Comparison of ENCODE assay signal across 20 cellular contexts in the genomic region with DNA sequence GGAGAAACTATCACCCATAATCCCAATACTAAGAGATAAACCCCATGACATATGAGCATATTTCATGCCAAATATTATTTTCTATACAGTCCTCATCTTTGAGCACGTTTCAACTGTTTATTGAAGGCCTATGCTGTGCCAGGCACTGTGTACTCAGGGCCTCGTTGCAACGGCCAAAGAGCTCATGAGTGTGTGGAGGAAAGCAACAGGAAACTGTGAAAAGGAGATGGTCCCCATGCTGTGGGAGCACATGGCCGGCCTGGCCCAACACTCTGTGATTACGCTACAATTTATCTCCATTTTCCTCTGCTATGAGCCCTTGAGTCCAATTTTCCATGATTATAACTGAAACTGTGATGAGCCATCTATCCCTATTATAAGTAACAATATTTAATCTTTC. TPM values are rescaled to one million over a fixed set of nuclear protein-coding genes. Genes with fewer than 3 reads are reported as not detected.
DNase-seq lines count a peak whose midpoint lies in the region; ATAC-seq and TF ChIP-seq lines count a peak whose summit lies in the region.
"Had no signal": no experiment of that assay in that cellular context is flagged by ENCODE, and none has a peak within 500 bp of the region (broad histone marks: within the 10 kb centered on the region; RNA-seq: fewer than 3 reads in every experiment).

No MANE protein-coding gene starts in this region.

- H3K27me3 Mint-ChIP-seq in stimulated activated naive CD8-positive, alpha-beta T cell treated with anti-CD3 and anti-CD28 coated beads, Interleukin-15, Interleukin-2, amounts not matched to agents 100 ng/mL and 50 ng/mL, for 24 hours, result no peaks in the 10 kb centered on the region
- H3K27me3 Mint-ChIP-seq in naive B cell, result no peaks in the 10 kb centered on the region
- H3K27me3 Mint-ChIP-seq: CD4-positive, CD25-positive, alpha-beta regulatory T cell; natural killer cell treated with Interleukin-12 subunit alpha and Interleukin-12 subunit beta and Interleukin-15 and Interleukin-18, amount 100 ng/mL, for 72 hours had no signal

- no peak for ATAC-seq in stimulated activated naive CD8-positive, alpha-beta T cell treated with anti-CD3 and anti-CD28 coated beads, Interleukin-15, Interleukin-2, amounts not matched to agents 100 U/mL and 50 U/mL, for 24 hours
- ATAC-seq in naive B cell (ENCODE audit: low read depth in 2 of 2) (no peak), GM18909 (IDR thresholded peaks at IDR 0.05; ENCODE audit: poor library complexity, unreplicated experiment) (no peak)
- ATAC-seq: activated CD8-positive, alpha-beta T cell treated with anti-CD3 and anti-CD28 coated beads, Interleukin-2, amount 10 ng/mL, durations not matched to agents 7 days and 5 days; natural killer cell treated with Interleukin-12 subunit alpha and Interleukin-12 subunit beta and Interleukin-15 and Interleukin-18, amount 100 ng/mL, for 72 hours had no signal

- no peaks in the 10 kb centered on the region for H3K36me3 Mint-ChIP-seq in stimulated activated naive CD8-positive, alpha-beta T cell treated with anti-CD3 and anti-CD28 coated beads, Interleukin-15, Interleukin-2, amounts not matched to agents 100 ng/mL and 50 ng/mL, for 24 hours (ENCODE audit: low read depth)
- no peaks in the 10 kb centered on the region for H3K36me3 Mint-ChIP-seq in naive B cell
- H3K36me3 Mint-ChIP-seq: natural killer cell treated with Interleukin-12 subunit alpha and Interleukin-12 subunit beta and Interleukin-15 and Interleukin-18, amount 100 ng/mL, for 72 hours had no signal

- no peak for DNase-seq in stimulated activated naive CD8-positive, alpha-beta T cell treated with anti-CD3 and anti-CD28 coated beads, Interleukin-15, Interleukin-2, amounts not matched to agents 100 U/mL and 50 U/mL, for 24 hours
- DNase-seq in NCI-H1092 treated with DMSO at 0.1 percent for 48 hours (lab: John Stamatoyannopoulos, UW) (peak; percentile 48), naive B cell (no peak), GM20000 (ENCODE audit: low spot score) (no peak), DMS79 treated with DMSO at 0.1 percent for 48 hours (lab: John Stamatoyannopoulos, UW) (no peak)
- DNase-seq: activated CD8-positive, alpha-beta T cell treated with anti-CD3 and anti-CD28 coated beads, Interleukin-2, amount 10 ng/mL, durations not matched to agents 7 days and 5 days; activated naive CD4-positive, alpha-beta T cell; CD4-positive, CD25-positive, alpha-beta regulatory T cell; HCEC 1CT; NCI-H2029; NCI-H526 treated with DMSO at 0.1 percent for 48 hours; ovary; retina; SJCRH30; trophoblast cell had no signal

- peak overlapping the region; percentile 73 for H3K27ac Mint-ChIP-seq in stimulated activated naive CD8-positive, alpha-beta T cell treated with anti-CD3 and anti-CD28 coated beads, Interleukin-15, Interleukin-2, amounts not matched to agents 100 ng/mL and 50 ng/mL, for 24 hours
- peak overlapping the region; percentile 13 to 86 (median 53) for H3K27ac Mint-ChIP-seq in naive B cell
- H3K27ac Mint-ChIP-seq: activated CD8-positive, alpha-beta T cell treated with anti-CD3 and anti-CD28 coated beads, Interleukin-2, amount 10 ng/mL, durations not matched to agents 7 days and 5 days had no signal

- no peaks in the 10 kb centered on the region for H3K9me3 Mint-ChIP-seq in stimulated activated naive CD8-positive, alpha-beta T cell treated with anti-CD3 and anti-CD28 coated beads, Interleukin-15, Interleukin-2, amounts not matched to agents 100 ng/mL and 50 ng/mL, for 24 hours
- H3K9me3 Mint-ChIP-seq in naive B cell, result no peaks in the 10 kb centered on the region
- H3K9me3 Mint-ChIP-seq: brain; CD4-positive, CD25-positive, alpha-beta regulatory T cell; natural killer cell treated with Interleukin-12 subunit alpha and Interleukin-12 subunit beta and Interleukin-15 and Interleukin-18, amount 100 ng/mL, for 72 hours had no signal

- no peak for TF ChIP-seq CTCF in GM20000 (IDR thresholded peaks at IDR 0.05; ENCODE audit: extremely low read depth, missing control alignments)

- no peak overlapping the region for H3K4me3 Mint-ChIP-seq in stimulated activated naive CD8-positive, alpha-beta T cell treated with anti-CD3 and anti-CD28 coated beads, Interleukin-15, Interleukin-2, amounts not matched to agents 100 ng/mL and 50 ng/mL, for 24 hours
- peak overlapping the region in 7 of 8 donors; percentile 7 to 81 (median 45) for H3K4me3 Mint-ChIP-seq in naive B cell
- H3K4me3 Mint-ChIP-seq: activated CD8-positive, alpha-beta T cell treated with anti-CD3 and anti-CD28 coated beads, Interleukin-2, amount 10 ng/mL, durations not matched to agents 7 days and 5 days; brain; CD4-positive, CD25-positive, alpha-beta regulatory T cell; natural killer cell treated with Interleukin-12 subunit alpha and Interleukin-12 subunit beta and Interleukin-15 and Interleukin-18, amount 100 ng/mL, for 72 hours had no signal

- peaks cover 48% of the 10 kb centered on the region for H3K4me1 Mint-ChIP-seq in stimulated activated naive CD8-positive, alpha-beta T cell treated with anti-CD3 and anti-CD28 coated beads, Interleukin-15, Interleukin-2, amounts not matched to agents 100 ng/mL and 50 ng/mL, for 24 hours (ENCODE audit: low read depth)
- H3K4me1 Mint-ChIP-seq in naive B cell, result peaks cover 63 to 89% (median 78%) of the 10 kb centered on the region in 3 donors

RNA-seq across cellular contexts. Expression of a gene that starts 5.6 kb away (rescaled TPM):
- 1 to 10 TPM; 1.8 to 5.9 (median 3.8) TPM for polyA plus RNA-seq in naive B cell (ENCODE audit: low read depth in 6 of 6)

RNA-seq across cellular contexts. Expression of a gene that starts 8.0 kb away (rescaled TPM):
- polyA plus RNA-seq in naive B cell (ENCODE audit: low read depth in 6 of 6), result 100 to 1,000 TPM in 1 of 6 donors, 10 to 100 TPM in 5; 55.2 to 108 (median 67.7) TPM

RNA-seq across cellular contexts. Expression of a gene that starts 21.9 kb away (rescaled TPM):
- polyA plus RNA-seq in naive B cell (ENCODE audit: low read depth in 6 of 6), result under 1 TPM in 4 of 6 donors, not detected in 2; 0.49 to 0.97 (median 0.70) TPM

RNA-seq across cellular contexts. Expression of a gene that starts 34.9 kb away (rescaled TPM):
- polyA plus RNA-seq in naive B cell (ENCODE audit: low read depth in 6 of 6), result 1 to 10 TPM in 3 of 6 donors, not detected in 3; 1.0 to 4.1 (median 2.7) TPM
- polyA plus RNA-seq: AG04450; CD4-positive, CD25-positive, alpha-beta regulatory T cell had no signal
